In genomic region chr18:40355701-40356100, GRCh38 we compare ENCODE assay signal across 18 cellular contexts.
A peak's percentile ranks its signal among the peaks of the same experiment; 100 is the strongest.
DNase-seq lines count a peak whose midpoint lies in the region; ATAC-seq lines count a peak whose summit lies in the region.
"Had no signal": no experiment of that assay in that cellular context is flagged by ENCODE, and none has a peak within 500 bp of the region (broad histone marks: within the 10 kb centered on the region; RNA-seq: fewer than 3 reads in every experiment).

No MANE protein-coding gene starts in this region.

- DNase-seq in A172 (ENCODE audit: low spot score) = peak; percentile 36
- peak; percentile 58 for DNase-seq in HS-5 (ENCODE audit: low read depth)
- DNase-seq in amniotic stem cell (lab: John Stamatoyannopoulos, UW) = peak; percentile 22
- DNase-seq in fibroblast of the conjunctiva (ENCODE audit: low read depth) = peak; percentile 1
- no peak for DNase-seq in NCI-H2107 (lab: John Stamatoyannopoulos, UW)
- DNase-seq in ecto neural progenitor cell (ENCODE audit: low spot score) = no peak
- DNase-seq: activated T-cell treated with anti-CD3 and anti-CD28 coated beads, Interleukin-2, amount 50 U/mL, for 72 hours; CD8-positive, alpha-beta T cell; DMS53; effector CD4-positive, alpha-beta T cell; HFFc6; midbrain; NCI-H1694 treated with DMSO at 0.1 percent for 48 hours; NCI-H524 had no signal

- ATAC-seq in HG02981 (IDR thresholded peaks at IDR 0.05; ENCODE audit: unreplicated experiment) (no peak), HG03025 (IDR thresholded peaks at IDR 0.05; ENCODE audit: low FRiP score, unreplicated experiment) (no peak)
- ATAC-seq: A549; activated naive CD4-positive, alpha-beta T cell treated with anti-CD3 and anti-CD28 coated beads, Interleukin-2, amount 50 U/mL, for 72 hours; activated T-cell treated with anti-CD3 and anti-CD28 coated beads, Interleukin-2, amount 50 U/mL, for 72 hours; CD8-positive, alpha-beta T cell had no signal

Comparison
In these comparisons a context has a peak if more than half of its experiments do, and no peak if none do; other contexts are left out.
1. DNase-seq: peak in A172 (single experiment), HS-5 (single experiment), amniotic stem cell (single experiment) and fibroblast of the conjunctiva (single experiment); none in NCI-H2107 (single experiment) and ecto neural progenitor cell (single experiment).